8 cellular contexts compared by ENCODE assay signal in genomic region chr16:56931769-56932587, GRCh38. TPM values are rescaled to one million over a fixed set of nuclear protein-coding genes. Genes with fewer than 3 reads are reported as not detected.
DNase-seq lines count a peak whose midpoint lies in the region; ATAC-seq, FAIRE-seq and TF ChIP-seq lines count a peak whose summit lies in the region.

A gene with protein sequence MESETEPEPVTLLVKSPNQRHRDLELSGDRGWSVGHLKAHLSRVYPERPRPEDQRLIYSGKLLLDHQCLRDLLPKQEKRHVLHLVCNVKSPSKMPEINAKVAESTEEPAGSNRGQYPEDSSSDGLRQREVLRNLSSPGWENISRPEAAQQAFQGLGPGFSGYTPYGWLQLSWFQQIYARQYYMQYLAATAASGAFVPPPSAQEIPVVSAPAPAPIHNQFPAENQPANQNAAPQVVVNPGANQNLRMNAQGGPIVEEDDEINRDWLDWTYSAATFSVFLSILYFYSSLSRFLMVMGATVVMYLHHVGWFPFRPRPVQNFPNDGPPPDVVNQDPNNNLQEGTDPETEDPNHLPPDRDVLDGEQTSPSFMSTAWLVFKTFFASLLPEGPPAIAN (plus strand): TSS chr16:56932142. CDS start chr16:56932245, 103 bp downstream.

- no peak for TF ChIP-seq CTCF in AG10803 (conservative IDR thresholded peaks at IDR 0.05; ENCODE audit: low read length)
- TF ChIP-seq CTCF in keratinocyte (optimal IDR thresholded peaks at IDR 0.05 in 1 of 3, IDR thresholded peaks at IDR 0.05 in 1 of 3, conservative IDR thresholded peaks at IDR 0.05 in 1 of 3; ENCODE audit: extremely low read depth in 1 of 3, insufficient read depth in 2 of 3, low read length in 3 of 3), result peak in 1 of 3 experiments; percentile 24

- H4K20me1 ChIP-seq in keratinocyte (ENCODE audit: control insufficient read depth, extremely low read depth, insufficient read depth, low read length), result peaks cover 25% of the 10 kb centered on the region

- peak; percentile 36 for FAIRE-seq in keratinocyte (lab: Jason Lieb, UNC)

- peak; percentile 87 for ATAC-seq in GM19035 (IDR thresholded peaks at IDR 0.05; ENCODE audit: unreplicated experiment)
- peak; percentile 86 for ATAC-seq in HG03354 (IDR thresholded peaks at IDR 0.05; ENCODE audit: poor library complexity, severe bottlenecking, unreplicated experiment)
- ATAC-seq in activated CD4-positive, CD25-positive, alpha-beta regulatory T cell treated with anti-CD3 and anti-CD28 coated beads, Interleukin-2, amount 50 U/mL, for 24 hours, result peak; percentile 94 to 95

- H3K9ac ChIP-seq in keratinocyte (ENCODE audit: control insufficient read depth, extremely low read depth, insufficient read depth, low read length), result peak within 1 kb of the TSS; percentile 95

- no peaks in the 10 kb centered on the region for H3K9me1 ChIP-seq in keratinocyte (ENCODE audit: control insufficient read depth, extremely low read depth, insufficient read depth, low read length)

- H3K79me2 ChIP-seq in keratinocyte (ENCODE audit: control insufficient read depth, insufficient read depth, low read length), result peaks cover 37% of the 10 kb centered on the region

- H3K27ac ChIP-seq in keratinocyte (ENCODE audit: control insufficient read depth, insufficient read depth, low read length), result peak within 1 kb of the TSS; percentile 91

- no peaks in the 10 kb centered on the region for H3K9me3 ChIP-seq in keratinocyte (ENCODE audit: control insufficient read depth, low read depth, low read length)

- dilution Hi-C loops in keratinocyte (cut with MboI; ENCODE audit: extremely low pct_ligation_motif_present, low sequenced_read_pairs), result no loop called here

- H3K4me3 ChIP-seq in AG10803 (ENCODE audit: low read length) (peak within 1 kb of the TSS; percentile 98), keratinocyte (ENCODE audit: control insufficient read depth in 2 of 3, extremely low read depth in 1 of 3, insufficient read depth in 2 of 3, low read depth in 1 of 3, low read length in 3 of 3) (peak within 1 kb of the TSS; percentile 96 to 100 (median 96))

- H3K36me3 ChIP-seq in keratinocyte (ENCODE audit: control insufficient read depth in 2 of 2, extremely low read depth in 1 of 2, insufficient read depth in 2 of 2, low read length in 2 of 2), result peaks cover 7 to 23% of the 10 kb centered on the region in 2 experiments

- H3K4me2 ChIP-seq in keratinocyte (ENCODE audit: control insufficient read depth, extremely low read depth, insufficient read depth, low read depth, low read length), result peak within 1 kb of the TSS; percentile 88

- no peaks in the 10 kb centered on the region for H3K27me3 ChIP-seq in keratinocyte (ENCODE audit: control insufficient read depth, extremely low read depth, insufficient read depth, low read length)

- DNase-seq in AG10803 (ENCODE audit: low read depth), result peak; percentile 98
- DNase-seq in NCI-H446 treated with DMSO at 0.1 percent for 48 hours (lab: John Stamatoyannopoulos, UW), result peak; percentile 85
- DNase-seq in cerebellar cortex (ENCODE audit: low spot score), result peak; percentile 98
- DNase-seq in keratinocyte (ENCODE audit: low read depth, low spot score), result no peak
- peak; percentile 98 for DNase-seq in stimulated activated CD4-positive, alpha-beta T cell treated with anti-CD3 and anti-CD28 coated beads, Interleukin-15, amount 100 ng/mL, for 1 hour (ENCODE audit: low read depth in 1 of 2, low spot score in 1 of 2)

- H3K4me1 ChIP-seq in keratinocyte (ENCODE audit: control insufficient read depth, extremely low read depth, insufficient read depth, low read length), result peaks cover 21% of the 10 kb centered on the region

- peak within 1 kb of the TSS; percentile 78 for H2AFZ ChIP-seq in keratinocyte (ENCODE audit: control insufficient read depth, low read length)

RNA-seq across cellular contexts. Expression of the gene that starts here (rescaled TPM):
- 138 to 183 TPM (median 151 TPM) in 3 replicates for polyA plus RNA-seq in keratinocyte
- 143 TPM for polyA plus RNA-seq in keratinocyte (2011; ENCODE audit: low read depth)
- polyA plus RNA-seq in keratinocyte (2011; cell fraction: cytosol; rRNA removed), result 79.3 and 139 TPM in 2 replicates
- 164 and 170 TPM in 2 replicates for polyA plus RNA-seq in keratinocyte (2011; cell fraction: nucleus; rRNA removed)
- 62.1 and 175 TPM in 2 replicates for polyA plus RNA-seq in keratinocyte (2012; ENCODE audit: low replicate concordance)
- 112 to 239 TPM (median 112 TPM) in 3 replicates for polyA minus RNA-seq in keratinocyte
- 124 TPM for polyA minus RNA-seq in keratinocyte (2011; cell fraction: cytosol; rRNA and poly(A)+ RNA removed)
- polyA minus RNA-seq in keratinocyte (2011; cell fraction: nucleus; rRNA and poly(A)+ RNA removed), result 115 and 183 TPM in 2 replicates
